9 cellular contexts compared by ENCODE assay signal in the genomic region with DNA sequence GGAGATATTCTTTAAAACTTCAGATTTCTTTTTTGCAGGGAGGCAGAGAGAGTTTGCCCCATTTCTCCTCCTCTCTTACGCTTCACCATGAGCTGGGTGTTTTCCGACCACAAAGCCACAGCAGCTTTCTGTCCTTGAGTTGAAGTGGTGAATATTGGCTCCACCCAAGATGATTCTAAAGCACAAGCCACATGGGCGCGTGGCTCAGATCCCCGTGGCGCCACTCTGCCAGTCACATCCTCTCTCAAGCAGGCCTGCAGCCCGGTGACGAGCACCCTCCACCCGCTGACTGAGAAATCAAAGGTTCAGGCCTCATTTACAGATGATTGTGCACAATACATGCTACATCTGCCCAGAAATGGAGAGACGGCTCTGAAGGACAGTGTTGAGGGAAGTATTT. TPM values are rescaled to one million over a fixed set of nuclear protein-coding genes. Genes with fewer than 3 reads are reported as not detected.
DNase-seq lines count a peak whose midpoint lies in the region; ATAC-seq, FAIRE-seq and TF ChIP-seq lines count a peak whose summit lies in the region.
"Had no signal": no experiment of that assay in that cellular context is flagged by ENCODE, and none has a peak within 500 bp of the region (broad histone marks: within the 10 kb centered on the region; RNA-seq: fewer than 3 reads in every experiment).

No MANE protein-coding gene starts in this region.

- H3K36me3 ChIP-seq in kidney (ENCODE audit: control insufficient read depth in 1 of 2, insufficient read depth in 2 of 2, low read length in 2 of 2) = no peaks in the 10 kb centered on the region
- H3K36me3 ChIP-seq in upper lobe of right lung = no peaks in the 10 kb centered on the region
- H3K36me3 ChIP-seq: suprapubic skin had no signal

- H3K9ac ChIP-seq in kidney (ENCODE audit: low read length in 2 of 2) = no peak overlapping the region

- H3K4me1 ChIP-seq in kidney (ENCODE audit: control insufficient read depth in 1 of 2, insufficient read depth in 1 of 2, low read depth in 1 of 2, low read length in 2 of 2) (peaks cover 2 to 42% of the 10 kb centered on the region in 2 donors), upper lobe of right lung (peaks cover 15% of the 10 kb centered on the region)
- H3K4me1 ChIP-seq: suprapubic skin had no signal

- DNase-seq in activated CD4-positive, alpha-beta T cell treated with anti-CD3 and anti-CD28 coated beads, Interleukin-2, amount 50 U/mL, for 4 hours = peak; percentile 62 to 63
- peak; percentile 57 for DNase-seq in kidney
- no peak for DNase-seq in upper lobe of right lung
- DNase-seq in globus pallidus (ENCODE audit: low spot score) = no peak
- DNase-seq: kidney glomerular epithelial cell had no signal

- H3K27ac ChIP-seq in kidney (ENCODE audit: low read depth in 2 of 2, low read length in 2 of 2) (no peak overlapping the region), upper lobe of right lung (no peak overlapping the region)
- H3K27ac ChIP-seq: suprapubic skin had no signal

- TF ChIP-seq CTCF in kidney (IDR thresholded peaks at IDR 0.05; ENCODE audit: borderline replicate concordance, extremely low read depth, insufficient read depth) = no peak
- no peak for TF ChIP-seq CTCF in upper lobe of right lung (IDR thresholded peaks at IDR 0.05)

- H3K27me3 ChIP-seq in upper lobe of right lung = peaks cover 4% of the 10 kb centered on the region

- intact Hi-C loops in kidney (cut with DNase I) (no loop called here), upper lobe of right lung (cut with DNase I) (no loop called here)

- ATAC-seq in HG03432 (IDR thresholded peaks at IDR 0.05; ENCODE audit: unreplicated experiment) (peak; percentile 67), upper lobe of right lung (peak; percentile 24), GM18517 (IDR thresholded peaks at IDR 0.05; ENCODE audit: unreplicated experiment) (no peak), GM21515 (IDR thresholded peaks at IDR 0.05; ENCODE audit: unreplicated experiment) (no peak)

- H3K4me3 ChIP-seq in kidney (ENCODE audit: low read length in 2 of 2) = no peak overlapping the region
- no peak overlapping the region for H3K4me3 ChIP-seq in upper lobe of right lung
- H3K4me3 ChIP-seq: suprapubic skin had no signal

- no peak for FAIRE-seq in kidney (lab: Jason Lieb, UNC)

- H3K9me3 ChIP-seq in kidney (ENCODE audit: control insufficient read depth in 1 of 2, low read length in 2 of 2) = no peaks in the 10 kb centered on the region
- H3K9me3 ChIP-seq in upper lobe of right lung = no peaks in the 10 kb centered on the region
- H3K9me3 ChIP-seq: suprapubic skin had no signal

RNA-seq across cellular contexts. Expression of a gene that starts 27.6 kb away (rescaled TPM):
- 2.7 TPM for total RNA-seq in kidney
- polyA plus RNA-seq in kidney (ENCODE audit: insufficient read depth, low read depth, low replicate concordance) = 1.6 TPM
- total RNA-seq in upper lobe of right lung = 1.9 TPM

Comparison
In these comparisons a context has a peak if more than half of its experiments do, and no peak if none do; other contexts are left out.
1. ATAC-seq: peak in HG03432 (single experiment) and upper lobe of right lung (single experiment); none in GM18517 (single experiment) and GM21515 (single experiment).
2. DNase-seq: peak in activated CD4-positive, alpha-beta T cell treated with anti-CD3 and anti-CD28 coated beads, Interleukin-2, amount 50 U/mL, for 4 hours (2 of 2) and kidney (single experiment); none in upper lobe of right lung (single experiment) and globus pallidus (single experiment).